1 cellular context compared by ENCODE assay signal in genomic region chr7:74267756-74268565, GRCh38.
A peak's percentile ranks its signal among the peaks of the same experiment; 100 is the strongest.
TF ChIP-seq lines count a peak whose summit lies in the region.

No MANE protein-coding gene starts in this region.

TF ChIP-seq in HepG2, 621 proteins besides CTCF, POLR2A, EP300 and RAD21 (continues in another document):
- TF ChIP-seq ZBTB49 (CRISPR knock-in tag; IDR thresholded peaks at IDR 0.05; ENCODE audit: borderline replicate concordance) (no peak), TEAD3 (CRISPR knock-in tag; optimal IDR thresholded peaks at IDR 0.05; ENCODE audit: borderline replicate concordance) (peak; percentile 58), ZNF790 (CRISPR knock-in tag; IDR thresholded peaks at IDR 0.05; ENCODE audit: borderline replicate concordance) (no peak), NR2F6 (IDR thresholded peaks at IDR 0.05) (peak; percentile 73), NR2F6 (CRISPR knock-in tag; IDR thresholded peaks at IDR 0.05) (peak; percentile 73), ZNF512B (CRISPR knock-in tag; IDR thresholded peaks at IDR 0.05; ENCODE audit: borderline replicate concordance) (no peak), HMG20A (CRISPR knock-in tag; IDR thresholded peaks at IDR 0.05; ENCODE audit: borderline replicate concordance) (no peak), RFX3 (CRISPR knock-in tag; IDR thresholded peaks at IDR 0.05) (no peak), SMYD3 (CRISPR knock-in tag; IDR thresholded peaks at IDR 0.05) (no peak), GZF1 (CRISPR knock-in tag; IDR thresholded peaks at IDR 0.05) (0 out of 2 replicates have a peak, but pooled peaks have one; percentile 10), CEBPB (IDR thresholded peaks at IDR 0.05; ENCODE audit: borderline replicate concordance, low read depth, low read length) (peak; percentile 13; the same call in 1 of the 2 replicates), ZBTB43 (CRISPR knock-in tag; conservative IDR thresholded peaks at IDR 0.05) (no peak), MAFK (conservative IDR thresholded peaks at IDR 0.05 in 1 of 2, IDR thresholded peaks at IDR 0.05 in 1 of 2; ENCODE audit: low read length in 2 of 2) (peak in 1 of 2 experiments; percentile 17; a peak in 2 of 4 replicates), NR2C2 (CRISPR knock-in tag; IDR thresholded peaks at IDR 0.05; ENCODE audit: borderline replicate concordance) (0 out of 2 replicates have a peak, but pooled peaks have one; percentile 18), ZNF235 (CRISPR knock-in tag; IDR thresholded peaks at IDR 0.05; ENCODE audit: borderline replicate concordance) (no peak), KAT8 (CRISPR knock-in tag; IDR thresholded peaks at IDR 0.05) (no peak), ZNF644 (CRISPR knock-in tag; IDR thresholded peaks at IDR 0.05; ENCODE audit: low read depth) (no peak), FOXP1 (IDR thresholded peaks at IDR 0.05) (no peak), FOXP1 (CRISPR knock-in tag; IDR thresholded peaks at IDR 0.05) (no peak), ZNF292 (CRISPR knock-in tag; IDR thresholded peaks at IDR 0.05; ENCODE audit: borderline replicate concordance, low read depth) (no peak), SIN3A (IDR thresholded peaks at IDR 0.05; ENCODE audit: borderline replicate concordance, low read depth, low read length) (no peak), ZNF543 (CRISPR knock-in tag; IDR thresholded peaks at IDR 0.05) (no peak), NBN (conservative IDR thresholded peaks at IDR 0.05) (no peak), ZMYM3 (CRISPR knock-in tag; IDR thresholded peaks at IDR 0.05) (peak; percentile 32; the same call in 1 of the 2 replicates), ZNF782 (CRISPR knock-in tag; IDR thresholded peaks at IDR 0.05; ENCODE audit: borderline replicate concordance) (no peak), ZBTB21 (CRISPR knock-in tag; IDR thresholded peaks at IDR 0.05) (no peak), ERF (CRISPR knock-in tag; IDR thresholded peaks at IDR 0.05) (no peak), FOXP4 (CRISPR knock-in tag; IDR thresholded peaks at IDR 0.05) (no peak), ZNF550 (CRISPR knock-in tag; IDR thresholded peaks at IDR 0.05; ENCODE audit: borderline replicate concordance) (no peak), MAFF (IDR thresholded peaks at IDR 0.05; ENCODE audit: low read depth, low read length) (no peak), ZNF33B (CRISPR knock-in tag; IDR thresholded peaks at IDR 0.05) (no peak), RXRA (CRISPR knock-in tag; IDR thresholded peaks at IDR 0.05) (no peak), ATF7 (IDR thresholded peaks at IDR 0.05) (no peak), ATF7 (CRISPR knock-in tag; IDR thresholded peaks at IDR 0.05) (no peak), NR2F1 (CRISPR knock-in tag; IDR thresholded peaks at IDR 0.05) (peak; percentile 32 to 43; a peak in 2 of 4 replicates), SRF (IDR thresholded peaks at IDR 0.05; ENCODE audit: low read depth, low read length) (peak; percentile 49; the same call in 1 of the 2 replicates), ZNF770 (CRISPR knock-in tag; IDR thresholded peaks at IDR 0.05) (peak; percentile 86; the same call in 1 of the 2 replicates)
- TF ChIP-seq, protein P1, sequence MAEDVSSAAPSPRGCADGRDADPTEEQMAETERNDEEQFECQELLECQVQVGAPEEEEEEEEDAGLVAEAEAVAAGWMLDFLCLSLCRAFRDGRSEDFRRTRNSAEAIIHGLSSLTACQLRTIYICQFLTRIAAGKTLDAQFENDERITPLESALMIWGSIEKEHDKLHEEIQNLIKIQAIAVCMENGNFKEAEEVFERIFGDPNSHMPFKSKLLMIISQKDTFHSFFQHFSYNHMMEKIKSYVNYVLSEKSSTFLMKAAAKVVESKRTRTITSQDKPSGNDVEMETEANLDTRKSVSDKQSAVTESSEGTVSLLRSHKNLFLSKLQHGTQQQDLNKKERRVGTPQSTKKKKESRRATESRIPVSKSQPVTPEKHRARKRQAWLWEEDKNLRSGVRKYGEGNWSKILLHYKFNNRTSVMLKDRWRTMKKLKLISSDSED (CRISPR knock-in tag; IDR thresholded peaks at IDR 0.05), result no peak
- TF ChIP-seq, protein P2, sequence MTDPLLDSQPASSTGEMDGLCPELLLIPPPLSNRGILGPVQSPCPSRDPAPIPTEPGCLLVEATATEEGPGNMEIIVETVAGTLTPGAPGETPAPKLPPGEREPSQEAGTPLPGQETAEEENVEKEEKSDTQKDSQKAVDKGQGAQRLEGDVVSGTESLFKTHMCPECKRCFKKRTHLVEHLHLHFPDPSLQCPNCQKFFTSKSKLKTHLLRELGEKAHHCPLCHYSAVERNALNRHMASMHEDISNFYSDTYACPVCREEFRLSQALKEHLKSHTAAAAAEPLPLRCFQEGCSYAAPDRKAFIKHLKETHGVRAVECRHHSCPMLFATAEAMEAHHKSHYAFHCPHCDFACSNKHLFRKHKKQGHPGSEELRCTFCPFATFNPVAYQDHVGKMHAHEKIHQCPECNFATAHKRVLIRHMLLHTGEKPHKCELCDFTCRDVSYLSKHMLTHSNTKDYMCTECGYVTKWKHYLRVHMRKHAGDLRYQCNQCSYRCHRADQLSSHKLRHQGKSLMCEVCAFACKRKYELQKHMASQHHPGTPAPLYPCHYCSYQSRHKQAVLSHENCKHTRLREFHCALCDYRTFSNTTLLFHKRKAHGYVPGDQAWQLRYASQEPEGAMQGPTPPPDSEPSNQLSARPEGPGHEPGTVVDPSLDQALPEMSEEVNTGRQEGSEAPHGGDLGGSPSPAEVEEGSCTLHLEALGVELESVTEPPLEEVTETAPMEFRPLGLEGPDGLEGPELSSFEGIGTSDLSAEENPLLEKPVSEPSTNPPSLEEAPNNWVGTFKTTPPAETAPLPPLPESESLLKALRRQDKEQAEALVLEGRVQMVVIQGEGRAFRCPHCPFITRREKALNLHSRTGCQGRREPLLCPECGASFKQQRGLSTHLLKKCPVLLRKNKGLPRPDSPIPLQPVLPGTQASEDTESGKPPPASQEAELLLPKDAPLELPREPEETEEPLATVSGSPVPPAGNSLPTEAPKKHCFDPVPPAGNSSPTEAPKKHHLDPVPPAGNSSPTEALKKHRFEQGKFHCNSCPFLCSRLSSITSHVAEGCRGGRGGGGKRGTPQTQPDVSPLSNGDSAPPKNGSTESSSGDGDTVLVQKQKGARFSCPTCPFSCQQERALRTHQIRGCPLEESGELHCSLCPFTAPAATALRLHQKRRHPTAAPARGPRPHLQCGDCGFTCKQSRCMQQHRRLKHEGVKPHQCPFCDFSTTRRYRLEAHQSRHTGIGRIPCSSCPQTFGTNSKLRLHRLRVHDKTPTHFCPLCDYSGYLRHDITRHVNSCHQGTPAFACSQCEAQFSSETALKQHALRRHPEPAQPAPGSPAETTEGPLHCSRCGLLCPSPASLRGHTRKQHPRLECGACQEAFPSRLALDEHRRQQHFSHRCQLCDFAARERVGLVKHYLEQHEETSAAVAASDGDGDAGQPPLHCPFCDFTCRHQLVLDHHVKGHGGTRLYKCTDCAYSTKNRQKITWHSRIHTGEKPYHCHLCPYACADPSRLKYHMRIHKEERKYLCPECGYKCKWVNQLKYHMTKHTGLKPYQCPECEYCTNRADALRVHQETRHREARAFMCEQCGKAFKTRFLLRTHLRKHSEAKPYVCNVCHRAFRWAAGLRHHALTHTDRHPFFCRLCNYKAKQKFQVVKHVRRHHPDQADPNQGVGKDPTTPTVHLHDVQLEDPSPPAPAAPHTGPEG (CRISPR knock-in tag; IDR thresholded peaks at IDR 0.05), result no peak
- TF ChIP-seq, protein P3, sequence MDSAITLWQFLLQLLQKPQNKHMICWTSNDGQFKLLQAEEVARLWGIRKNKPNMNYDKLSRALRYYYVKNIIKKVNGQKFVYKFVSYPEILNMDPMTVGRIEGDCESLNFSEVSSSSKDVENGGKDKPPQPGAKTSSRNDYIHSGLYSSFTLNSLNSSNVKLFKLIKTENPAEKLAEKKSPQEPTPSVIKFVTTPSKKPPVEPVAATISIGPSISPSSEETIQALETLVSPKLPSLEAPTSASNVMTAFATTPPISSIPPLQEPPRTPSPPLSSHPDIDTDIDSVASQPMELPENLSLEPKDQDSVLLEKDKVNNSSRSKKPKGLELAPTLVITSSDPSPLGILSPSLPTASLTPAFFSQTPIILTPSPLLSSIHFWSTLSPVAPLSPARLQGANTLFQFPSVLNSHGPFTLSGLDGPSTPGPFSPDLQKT (CRISPR knock-in tag; IDR thresholded peaks at IDR 0.05; ENCODE audit: borderline replicate concordance), result no peak
- TF ChIP-seq, protein P4, sequence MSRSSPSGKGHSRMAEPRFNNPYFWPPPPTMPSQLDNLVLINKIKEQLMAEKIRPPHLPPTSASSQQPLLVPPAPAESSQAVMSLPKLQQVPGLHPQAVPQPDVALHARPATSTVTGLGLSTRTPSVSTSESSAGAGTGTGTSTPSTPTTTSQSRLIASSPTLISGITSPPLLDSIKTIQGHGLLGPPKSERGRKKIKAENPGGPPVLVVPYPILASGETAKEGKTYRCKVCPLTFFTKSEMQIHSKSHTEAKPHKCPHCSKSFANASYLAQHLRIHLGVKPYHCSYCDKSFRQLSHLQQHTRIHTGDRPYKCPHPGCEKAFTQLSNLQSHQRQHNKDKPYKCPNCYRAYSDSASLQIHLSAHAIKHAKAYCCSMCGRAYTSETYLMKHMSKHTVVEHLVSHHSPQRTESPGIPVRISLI (CRISPR knock-in tag; IDR thresholded peaks at IDR 0.05; ENCODE audit: borderline replicate concordance), result peak; percentile 75
